ENCODE assay signal across 9 cellular contexts in genomic region chr6:87391334-87391733, GRCh38.
DNase-seq lines count a peak whose midpoint lies in the region; ATAC-seq and TF ChIP-seq lines count a peak whose summit lies in the region.
"Had no signal": no experiment of that assay in that cellular context is flagged by ENCODE, and none has a peak within 500 bp of the region (broad histone marks: within the 10 kb centered on the region; RNA-seq: fewer than 3 reads in every experiment).

No MANE protein-coding gene starts in this region.

- ATAC-seq in GM19043 (IDR thresholded peaks at IDR 0.05; ENCODE audit: low read depth, unreplicated experiment) (peak; percentile 54), HG03135 (IDR thresholded peaks at IDR 0.05; ENCODE audit: unreplicated experiment) (no peak), GM18519 (IDR thresholded peaks at IDR 0.05; ENCODE audit: low FRiP score, unreplicated experiment) (no peak), GM19023 (IDR thresholded peaks at IDR 0.05; ENCODE audit: unreplicated experiment) (no peak)

- H3K27ac ChIP-seq in VCaP: no peak overlapping the region
- H3K27ac ChIP-seq: SK-N-MC had no signal

- peak; percentile 71 for TF ChIP-seq CTCF in VCaP (conservative IDR thresholded peaks at IDR 0.05)

- DNase-seq in COR-L47 (lab: John Stamatoyannopoulos, UW): peak; percentile 34
- peak; percentile 8 for DNase-seq in LoVo (ENCODE audit: low spot score)
- peak; percentile 40 for DNase-seq in kidney tubule cell (ENCODE audit: low spot score)
